In the genomic region with DNA sequence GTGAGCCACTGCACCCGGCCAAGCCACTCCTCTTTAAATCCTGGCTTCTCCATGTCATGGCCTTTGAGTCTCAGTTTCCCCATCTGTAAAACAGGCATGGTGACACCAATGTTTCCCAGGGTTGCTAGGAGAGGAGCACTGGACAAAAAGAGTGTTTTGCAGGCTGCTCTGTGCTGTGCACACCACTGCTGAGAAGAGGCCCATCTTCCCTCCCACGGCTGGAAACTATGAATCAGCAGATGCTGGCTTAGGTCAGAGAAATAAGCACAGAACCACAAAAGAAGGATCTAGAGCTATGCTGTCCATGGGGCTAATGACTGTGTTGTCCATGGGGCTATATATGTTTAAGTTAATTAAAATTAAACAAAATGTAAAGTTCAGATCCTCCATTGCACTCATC, we compare ENCODE assay signal across 10 cellular contexts. TPM values are rescaled to one million over a fixed set of nuclear protein-coding genes. Genes with fewer than 3 reads are reported as not detected.
A peak's percentile ranks its signal among the peaks of the same experiment; 100 is the strongest.
DNase-seq lines count a peak whose midpoint lies in the region; ATAC-seq, FAIRE-seq and TF ChIP-seq lines count a peak whose summit lies in the region.
"Had no signal": no experiment of that assay in that cellular context is flagged by ENCODE, and none has a peak within 500 bp of the region (broad histone marks: within the 10 kb centered on the region; RNA-seq: fewer than 3 reads in every experiment).

No MANE protein-coding gene starts in this region.

- WGBS in IMR-90 (ENCODE audit: extremely low coverage in 2 of 2, insufficient read length in 1 of 2), 2 experiments, result no CpG with 5 or more reads among the region's 2 CpGs
- 0% methylated on average over 2 of the region's 2 CpGs for WGBS in K562 (ENCODE audit: insufficient coverage, low coverage, missing lambda C conversion rate)

- H3K27ac ChIP-seq in IMR-90 (ENCODE audit: insufficient read depth, low read length) (peak overlapping the region; percentile 54; the same call in 1 of the 2 replicates), K562 (ENCODE audit: extremely low read depth, low read depth, low read length) (no peak overlapping the region), WERI-Rb-1 (no peak overlapping the region), breast epithelium (peak overlapping the region in 1 of 2 donors; percentile 63)
- H3K27ac ChIP-seq: ascending aorta had no signal

- peak overlapping the region; percentile 39 to 57 for H3K4me3 Mint-ChIP-seq in CD14-positive monocyte

- TF ChIP-seq RAD21 in IMR-90 (IDR thresholded peaks at IDR 0.05; ENCODE audit: low read length) (peak; percentile 17; the same call in 1 of the 2 replicates), K562 (CRISPR knock-in tag; conservative IDR thresholded peaks at IDR 0.05 in 1 of 2, IDR thresholded peaks at IDR 0.05 in 1 of 2) (no peak)

- TF ChIP-seq CTCF in CD14-positive monocyte (IDR thresholded peaks at IDR 0.05) (no peak), IMR-90 (conservative IDR thresholded peaks at IDR 0.05; ENCODE audit: low read depth, low read length) (no peak), K562 (IDR thresholded peaks at IDR 0.05 in 2 of 3, conservative IDR thresholded peaks at IDR 0.05 in 1 of 3; ENCODE audit: insufficient read depth in 2 of 3, low read depth in 1 of 3, low read length in 3 of 3) (no peak), WERI-Rb-1 (IDR thresholded peaks at IDR 0.05; ENCODE audit: low read depth, low read length) (no peak), breast epithelium (IDR thresholded peaks at IDR 0.05) (no peak)

- H3K56ac ChIP-seq in IMR-90 (ENCODE audit: extremely low read depth, insufficient read depth, low read length), result no peak overlapping the region

- CTCF ChIA-PET in IMR-90 (lab: Yijun Ruan, JAX) (interaction anchor here (1.0 kb wide), 1 partner anchor 28 kb away, joined by 3 read pairs; no protein-coding TSS in a partner anchor), K562 (lab: Yijun Ruan, JAX; ENCODE audit: low intra/inter-chr PET ratio) (no interaction called here)

- H3K27ac Mint-ChIP-seq in CD14-positive monocyte, result peak overlapping the region; percentile 50 to 93 (median 86)

- H3K27me3 ChIP-seq in IMR-90 (ENCODE audit: control insufficient read depth, insufficient read depth, low read length) (no peaks in the 10 kb centered on the region), K562 (ENCODE audit: control insufficient read depth in 2 of 2, insufficient read depth in 2 of 2, low read length in 2 of 2) (peaks cover 5 to 37% of the 10 kb centered on the region in 2 experiments; a peak in 3 of 5 replicates), WERI-Rb-1 (ENCODE audit: insufficient read depth, low read depth, severe bottlenecking) (no peaks in the 10 kb centered on the region), breast epithelium (no peaks in the 10 kb centered on the region)
- H3K27me3 ChIP-seq: ascending aorta had no signal

- DNase-seq in CD14-positive monocyte (ENCODE audit: low spot score), result peak; percentile 71
- peak; percentile 87 for DNase-seq in IMR-90
- peak in 1 of 4 experiments; percentile 9 for DNase-seq in K562 (ENCODE audit: extremely low read depth in 1 of 4, low spot score in 3 of 4)
- DNase-seq in stimulated activated CD4-positive, alpha-beta T cell treated with anti-CD3 and anti-CD28 coated beads, Interleukin-15, amount 100 ng/mL, for 24 hours, result peak; percentile 65
- DNase-seq in WERI-Rb-1, result no peak
- DNase-seq in NCI-H1930 (lab: John Stamatoyannopoulos, UW), result no peak
- DNase-seq in breast epithelium (ENCODE audit: low spot score in 2 of 2), result no peak

- H2AK5ac ChIP-seq in IMR-90 (ENCODE audit: low read depth, low read length), result peak overlapping the region; percentile 46

- H2BK5ac ChIP-seq in IMR-90 (ENCODE audit: low read depth, low read length, poor library complexity, severe bottlenecking), result peak overlapping the region; percentile 70

- no peak overlapping the region for H4K5ac ChIP-seq in IMR-90 (ENCODE audit: low read depth, low read length)

- H3K9me1 ChIP-seq in IMR-90 (ENCODE audit: insufficient read depth, low read length) (peaks cover 38% of the 10 kb centered on the region), K562 (ENCODE audit: control insufficient read depth, insufficient read depth, low read length) (no peaks in the 10 kb centered on the region)

- peak overlapping the region; percentile 58 for H2AK9ac ChIP-seq in IMR-90 (replicated peaks; ENCODE audit: low read depth, low read length, poor library complexity)

- 0 out of 2 replicates have a peak overlapping the region, but pooled peaks have one; percentile 3 for H4K91ac ChIP-seq in IMR-90 (ENCODE audit: insufficient read depth, low read depth, low read length)

- peaks cover 12% of the 10 kb centered on the region for H3K4me1 ChIP-seq in IMR-90 (ENCODE audit: control insufficient read depth, insufficient read depth, low read length)
- H3K4me1 ChIP-seq in K562 (replicated peaks in 1 of 2; ENCODE audit: control insufficient read depth in 2 of 2, insufficient read depth in 2 of 2, low read length in 2 of 2), result no peaks in the 10 kb centered on the region
- H3K4me1 ChIP-seq in breast epithelium, result peaks cover 0 to 6% of the 10 kb centered on the region in 2 donors

- H2AFZ ChIP-seq in IMR-90 (replicated peaks; ENCODE audit: low read length, poor library complexity) (no peak overlapping the region), K562 (ENCODE audit: low read depth, low read length) (no peak overlapping the region)

- peak overlapping the region in 1 of 2 experiments; percentile 42; a peak in 2 of 4 replicates for H4K8ac ChIP-seq in IMR-90 (ENCODE audit: low read depth in 2 of 2, low read length in 2 of 2)

- dilution Hi-C loops in IMR-90 (cut with HindIII; ENCODE audit: low sequenced_read_pairs, unreplicated experiment), result no loop called here

- H3K4me3 ChIP-seq in IMR-90 (ENCODE audit: insufficient read depth, low read depth, low read length) (no peak overlapping the region), K562 (no peak overlapping the region), WERI-Rb-1 (ENCODE audit: low read depth, low read length) (no peak overlapping the region), breast epithelium (no peak overlapping the region)
- H3K4me3 ChIP-seq: ascending aorta had no signal

- peak; percentile 84 for ATAC-seq in IMR-90 (ENCODE audit: low read depth)
- no peak for ATAC-seq in K562
- ATAC-seq in HG03520 (IDR thresholded peaks at IDR 0.05; ENCODE audit: unreplicated experiment), result no peak
- ATAC-seq: HCT116 had no signal

- BruUV-seq in IMR-90 (replicated peaks; lab: Mats Ljungman, UMichigan) (no TSS peak), K562 (replicated peaks; lab: Mats Ljungman, UMichigan) (no TSS peak)

- H2BK15ac ChIP-seq in IMR-90 (ENCODE audit: low read depth, low read length), result no peak overlapping the region

- H3K9me3 Mint-ChIP-seq in CD14-positive monocyte, result peaks cover 0 to 1% (median 0%) of the 10 kb centered on the region in 7 donors

- intact Hi-C loops in CD14-positive monocyte (cut with micrococcal nuclease), result loop anchor here in 1 of 2 donors (5.0 kb wide), 1 partner anchor 40 kb away; no protein-coding TSS in a partner anchor
- intact Hi-C loops in IMR-90 (cut with micrococcal nuclease), result no loop called here
- intact Hi-C loops in K562 (cut with micrococcal nuclease), result no loop called here
- intact Hi-C loops in breast epithelium (cut with DNase I; ENCODE audit: low total_unique reads), result no loop called here

- H3K9me3 ChIP-seq in IMR-90 (ENCODE audit: control insufficient read depth, insufficient read depth, low read length), result no peaks in the 10 kb centered on the region
- H3K9me3 ChIP-seq in K562 (replicated peaks; ENCODE audit: control insufficient read depth, insufficient read depth, low read depth, low read length), result no peaks in the 10 kb centered on the region
- no peaks in the 10 kb centered on the region for H3K9me3 ChIP-seq in WERI-Rb-1 (ENCODE audit: severe bottlenecking)
- no peaks in the 10 kb centered on the region for H3K9me3 ChIP-seq in breast epithelium
- H3K9me3 ChIP-seq: ascending aorta had no signal

- H3K18ac ChIP-seq in IMR-90 (ENCODE audit: low read depth, low read length), result 0 out of 2 replicates have a peak overlapping the region, but pooled peaks have one; percentile 39

- peaks cover 82% of the 10 kb centered on the region for H3K4me1 Mint-ChIP-seq in CD14-positive monocyte

- H4K20me1 ChIP-seq in IMR-90 (ENCODE audit: insufficient read depth, low read length) (peaks cover 33% of the 10 kb centered on the region), K562 (replicated peaks; ENCODE audit: control insufficient read depth, insufficient read depth, low read length) (no peaks in the 10 kb centered on the region)

- peaks cover 59 to 97% of the 10 kb centered on the region in 2 experiments for H3K79me1 ChIP-seq in IMR-90 (ENCODE audit: low read depth in 1 of 2, low read length in 2 of 2)

- H3K9ac ChIP-seq in IMR-90 (ENCODE audit: low read depth, low read length), result no peak overlapping the region
- H3K9ac ChIP-seq in K562 (ENCODE audit: insufficient read depth in 1 of 2, low read depth in 2 of 2, low read length in 2 of 2), result no peak overlapping the region

- no peak for FAIRE-seq in K562 (lab: Jason Lieb, UNC)

- POLR2A ChIA-PET in IMR-90 (lab: Charles Lee; ENCODE audit: unreplicated experiment) (no interaction called here), K562 (lab: Yijun Ruan, JAX) (interaction anchor here (0.6 kb wide), 2 partner anchors 21 to 1397 kb away, joined by 3 read pairs; no protein-coding TSS in a partner anchor)

- TF ChIP-seq EP300 in K562 (IDR thresholded peaks at IDR 0.05; ENCODE audit: low read length), result no peak

- peaks cover 11 to 38% of the 10 kb centered on the region in 2 donors for H3K36me3 Mint-ChIP-seq in CD14-positive monocyte

- peak overlapping the region; percentile 18 for H3K14ac ChIP-seq in IMR-90 (replicated peaks; ENCODE audit: low read depth, low read length)

- H3K23ac ChIP-seq in IMR-90 (ENCODE audit: low read depth, low read length), result no peak overlapping the region

- no peak for TF ChIP-seq POLR2A in IMR-90 (IDR thresholded peaks at IDR 0.05; ENCODE audit: low read depth, low read length)
- TF ChIP-seq POLR2A in K562 (conservative IDR thresholded peaks at IDR 0.05), result no peak
- no peak for TF ChIP-seq POLR2A in breast epithelium (IDR thresholded peaks at IDR 0.05)

- H3K27me3 Mint-ChIP-seq in CD14-positive monocyte (ENCODE audit: low read depth in 3 of 3), result no peaks in the 10 kb centered on the region

- H3K4me2 ChIP-seq in IMR-90 (ENCODE audit: low read depth, low read length) (0 out of 2 replicates have a peak overlapping the region, but pooled peaks have one; percentile 47), K562 (ENCODE audit: insufficient read depth, low read length) (no peak overlapping the region)

- H3K4ac ChIP-seq in IMR-90 (ENCODE audit: low read depth, low read length), result peak overlapping the region; percentile 34

- H3K79me2 ChIP-seq in K562 (ENCODE audit: control insufficient read depth, insufficient read depth, low read length), result no peaks in the 10 kb centered on the region

- in situ Hi-C loops in IMR-90 (cut with MboI; ENCODE audit: low sequenced_read_pairs) (no loop called here), K562 (cut with MboI) (no loop called here)

- peak overlapping the region; percentile 30; the same call in 1 of the 2 replicates for H2BK20ac ChIP-seq in IMR-90 (ENCODE audit: low read depth, low read length)

- peak overlapping the region; percentile 41 for H2BK120ac ChIP-seq in IMR-90 (ENCODE audit: low read depth, low read length)

- H3K36me3 ChIP-seq in IMR-90 (ENCODE audit: control insufficient read depth, insufficient read depth, low read length) (peaks cover 25% of the 10 kb centered on the region), K562 (ENCODE audit: control insufficient read depth, insufficient read depth, low read length) (no peaks in the 10 kb centered on the region), WERI-Rb-1 (no peaks in the 10 kb centered on the region), breast epithelium (no peaks in the 10 kb centered on the region)
- H3K36me3 ChIP-seq: ascending aorta had no signal

RNA-seq across cellular contexts. Expression of gene TSHZ3, which starts 37.2 kb away (rescaled TPM):
- polyA plus RNA-seq in CD14-positive monocyte (1 to 10 TPM; 2.3 to 3.3 TPM), IMR-90 (2012; rRNA removed) (12.6 and 13.0 TPM in 2 replicates), K562 (2011; rRNA removed) (0.03 and 0.05 TPM in 2 replicates), K562 (2014; fragmentation: Illumina TruSeq; extraction: Trizol) (0.04 and 0.07 TPM in 2 replicates), K562 (2014; fragmentation: Nextera tagmentation; extraction: Ambion mirVana) (under 1 TPM in 1 of 2 experiments, not detected in 1; 0.03 TPM), K562 (2014; rRNA removed) (0.03 TPM in 1 of 2 replicates, not detected in the other)
- total RNA-seq in IMR-90 (2012; rRNA removed) (7.8 and 8.1 TPM in 2 replicates), K562 (2014; rRNA removed) (0.04 TPM in 1 of 2 replicates, not detected in the other), K562 (2014; rRNA removed; fragmentation: Illumina TruSeq; extraction: Trizol) (not detected in 2 replicates), K562 (2015; rRNA removed; fragmentation: Illumina TruSeq; extraction: Trizol) (not detected in 2 replicates), K562 (2021) (0.07 and 0.13 TPM in 2 replicates), breast epithelium (1 to 10 TPM; 3.7 to 9.8 (median 8.3) TPM)
- 5.5 and 10.2 TPM in 2 replicates for polyA plus RNA-seq in IMR-90 (2012; cell fraction: cytosol; rRNA removed)
- 29.6 and 33.4 TPM in 2 replicates for polyA plus RNA-seq in IMR-90 (2012; cell fraction: nucleus; rRNA removed; ENCODE audit: low replicate concordance)
- total RNA-seq in K562 (2011; cell fraction: chromatin; rRNA removed; ENCODE audit: low replicate concordance), result 0.12 and 0.67 TPM in 2 replicates
- total RNA-seq in K562 (2011; cell fraction: nucleolus; rRNA removed), result 0.50 TPM in 1 of 2 replicates, not detected in the other
- total RNA-seq in K562 (2011; cell fraction: nucleoplasm; rRNA removed), result 0.07 and 0.23 TPM in 2 replicates
- 0.01 and 0.03 TPM in 2 replicates for polyA plus RNA-seq in K562 (2011; cell fraction: cytosol; rRNA removed)
- 0.04 and 0.24 TPM in 2 replicates for polyA plus RNA-seq in K562 (2011; cell fraction: nucleus; rRNA removed)
- 0.07 and 0.29 TPM in 2 replicates for polyA plus RNA-seq in K562 (2012)
- polyA minus RNA-seq in K562 (2011; rRNA and poly(A)+ RNA removed), result 0.12 TPM in 1 of 2 replicates, not detected in the other
- not detected in 2 replicates for polyA minus RNA-seq in K562 (2011; cell fraction: cytosol; rRNA and poly(A)+ RNA removed)
- polyA minus RNA-seq in K562 (2011; cell fraction: nucleus; rRNA and poly(A)+ RNA removed), result under 0.01 TPM in 2 replicates

Comparison
In these comparisons a context has a peak if more than half of its experiments do, and no peak if none do; other contexts are left out.
1. DNase-seq: peak in CD14-positive monocyte (single experiment), IMR-90 (single experiment) and stimulated activated CD4-positive, alpha-beta T cell treated with anti-CD3 and anti-CD28 coated beads, Interleukin-15, amount 100 ng/mL, for 24 hours (single experiment); none in WERI-Rb-1 (single experiment), NCI-H1930 (0 of 2) and breast epithelium (0 of 2).